ENCODE assay signal across 8 cellular contexts in the genomic region with DNA sequence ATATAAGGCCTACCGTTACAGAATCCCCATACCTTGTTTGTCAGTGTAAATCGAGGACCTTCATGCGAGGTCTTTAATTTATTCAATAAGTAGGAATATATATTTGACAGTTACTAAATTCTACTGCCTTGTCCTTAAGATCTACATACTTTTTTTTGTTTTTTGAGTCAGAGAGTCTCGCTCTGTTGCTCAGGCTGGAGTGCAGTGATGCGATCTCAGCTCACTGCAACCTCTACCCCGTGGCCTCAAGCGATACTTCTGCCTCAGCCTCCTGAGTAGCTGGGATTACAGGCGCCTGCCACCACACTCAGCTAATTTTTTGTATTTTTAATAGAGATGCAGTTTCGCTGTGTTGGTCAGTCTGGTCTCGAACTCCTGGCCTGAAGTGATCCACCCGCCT. TPM values are rescaled to one million over a fixed set of nuclear protein-coding genes. Genes with fewer than 3 reads are reported as not detected.
DNase-seq lines count a peak whose midpoint lies in the region; ATAC-seq and TF ChIP-seq lines count a peak whose summit lies in the region.
"Not testable (repeated sequence)": the region's sequence is repeated elsewhere in the genome, so short reads cannot be mapped to it uniquely, and the experiment has no call there.

No MANE protein-coding gene starts in this region.

- TF ChIP-seq CTCF in smooth muscle cell (IDR thresholded peaks at IDR 0.05; ENCODE audit: borderline replicate concordance, insufficient read depth, poor library complexity, severe bottlenecking); upper lobe of left lung (IDR thresholded peaks at IDR 0.05): not testable (repeated sequence)

- not testable (repeated sequence) for TF ChIP-seq EP300 in upper lobe of left lung (IDR thresholded peaks at IDR 0.05)

- H3K4me3 Mint-ChIP-seq in CD4-positive, CD25-positive, alpha-beta regulatory T cell = peak overlapping the region; percentile 16 to 53 (median 30)
- H3K4me3 Mint-ChIP-seq in T-helper 17 cell; activated naive CD4-positive, alpha-beta T cell treated with anti-CD3 and anti-CD28 coated beads for 36 hours; memory B cell: not testable (repeated sequence)
- peak overlapping the region; percentile 63 for H3K4me3 Mint-ChIP-seq in dendritic cell treated with granulocyte-macrophage colony-stimulating factor and Interleukin-4, amounts not matched to agents 40 ng/mL and 50 ng/mL, for 4 days

- not testable (repeated sequence) for H3K27me3 ChIP-seq in CD4-positive, CD25-positive, alpha-beta regulatory T cell (ENCODE audit: control insufficient read depth, insufficient read depth, low read length); smooth muscle cell (ENCODE audit: low read depth); upper lobe of left lung

- intact Hi-C loops in activated naive CD4-positive, alpha-beta T cell treated with anti-CD3 and anti-CD28 coated beads for 36 hours (cut with micrococcal nuclease); dendritic cell treated with granulocyte-macrophage colony-stimulating factor and Interleukin-4, amounts not matched to agents 40 ng/mL and 50 ng/mL, for 4 days (cut with micrococcal nuclease): not testable (repeated sequence)

- not testable (repeated sequence) for H3K4me2 ChIP-seq in smooth muscle cell

- DNase-seq in CD4-positive, CD25-positive, alpha-beta regulatory T cell; T-helper 17 cell; activated naive CD4-positive, alpha-beta T cell treated with anti-CD3 and anti-CD28 coated beads for 36 hours; memory B cell (ENCODE audit: low spot score in 2 of 2); smooth muscle cell (lab: John Stamatoyannopoulos, UW; ENCODE audit: unreplicated experiment); upper lobe of left lung: not testable (repeated sequence)

- H3K36me3 ChIP-seq in CD4-positive, CD25-positive, alpha-beta regulatory T cell (ENCODE audit: control insufficient read depth, insufficient read depth, low read length); smooth muscle cell (ENCODE audit: low read depth): not testable (repeated sequence)
- peaks cover 0 to 19% (median 5%) of the 10 kb centered on the region in 4 donors for H3K36me3 ChIP-seq in upper lobe of left lung

- not testable (repeated sequence) for ATAC-seq in CD4-positive, CD25-positive, alpha-beta regulatory T cell (ENCODE audit: low read depth in 2 of 2); T-helper 17 cell; memory B cell (ENCODE audit: low read depth); upper lobe of left lung (ENCODE audit: low FRiP score in 2 of 2)
- peak; percentile 41 for ATAC-seq in HG03175 (IDR thresholded peaks at IDR 0.05; ENCODE audit: unreplicated experiment)

- H3K4me1 ChIP-seq in CD4-positive, CD25-positive, alpha-beta regulatory T cell (ENCODE audit: control insufficient read depth, insufficient read depth, low read length, poor library complexity, severe bottlenecking) = peaks cover 64% of the 10 kb centered on the region
- H3K4me1 ChIP-seq in smooth muscle cell (ENCODE audit: low read depth) = peaks cover 20% of the 10 kb centered on the region
- H3K4me1 ChIP-seq in upper lobe of left lung = peaks cover 85 to 99% (median 97%) of the 10 kb centered on the region in 4 donors

- peaks cover 99% of the 10 kb centered on the region for H4K20me1 ChIP-seq in smooth muscle cell (ENCODE audit: low read depth)

- H3K4me3 ChIP-seq in CD4-positive, CD25-positive, alpha-beta regulatory T cell (ENCODE audit: low read depth, low read length) = peak overlapping the region; percentile 11
- not testable (repeated sequence) for H3K4me3 ChIP-seq in smooth muscle cell, upper lobe of left lung

- H3K27ac Mint-ChIP-seq in CD4-positive, CD25-positive, alpha-beta regulatory T cell = peak overlapping the region; percentile 55 to 62 (median 58)
- H3K27ac Mint-ChIP-seq in T-helper 17 cell (peak overlapping the region; percentile 91), memory B cell (peak overlapping the region; percentile 77)
- H3K27ac Mint-ChIP-seq in activated naive CD4-positive, alpha-beta T cell treated with anti-CD3 and anti-CD28 coated beads for 36 hours = peak overlapping the region; percentile 66
- H3K27ac Mint-ChIP-seq in dendritic cell treated with granulocyte-macrophage colony-stimulating factor and Interleukin-4, amounts not matched to agents 40 ng/mL and 50 ng/mL, for 4 days = peak overlapping the region; percentile 93

- TF ChIP-seq POLR2A in upper lobe of left lung (IDR thresholded peaks at IDR 0.05) = not testable (repeated sequence)

- H3K79me2 ChIP-seq in smooth muscle cell (ENCODE audit: low read depth) = peaks cover 96% of the 10 kb centered on the region

- H3K9me3 ChIP-seq in CD4-positive, CD25-positive, alpha-beta regulatory T cell (ENCODE audit: control insufficient read depth in 2 of 2, low read length in 2 of 2); T-helper 17 cell (ENCODE audit: control insufficient read depth, low read length, poor library complexity, severe bottlenecking); smooth muscle cell (replicated peaks; ENCODE audit: low read depth); upper lobe of left lung: not testable (repeated sequence)

- not testable (repeated sequence) for H3K9ac ChIP-seq in smooth muscle cell (ENCODE audit: low read depth)

- not testable (repeated sequence) for H3K36me3 Mint-ChIP-seq in CD4-positive, CD25-positive, alpha-beta regulatory T cell; T-helper 17 cell (ENCODE audit: low read depth); memory B cell
- H3K36me3 Mint-ChIP-seq in activated naive CD4-positive, alpha-beta T cell treated with anti-CD3 and anti-CD28 coated beads for 36 hours (ENCODE audit: low read depth) = peaks cover 15% of the 10 kb centered on the region
- H3K36me3 Mint-ChIP-seq in dendritic cell treated with granulocyte-macrophage colony-stimulating factor and Interleukin-4, amounts not matched to agents 40 ng/mL and 50 ng/mL, for 4 days (ENCODE audit: low read depth) = peaks cover 60% of the 10 kb centered on the region

- H3K27me3 Mint-ChIP-seq in CD4-positive, CD25-positive, alpha-beta regulatory T cell; T-helper 17 cell; activated naive CD4-positive, alpha-beta T cell treated with anti-CD3 and anti-CD28 coated beads for 36 hours (ENCODE audit: low read depth); dendritic cell treated with granulocyte-macrophage colony-stimulating factor and Interleukin-4, amounts not matched to agents 40 ng/mL and 50 ng/mL, for 4 days; memory B cell: not testable (repeated sequence)

- peaks cover 43 to 90% (median 69%) of the 10 kb centered on the region in 4 donors for H3K4me1 Mint-ChIP-seq in CD4-positive, CD25-positive, alpha-beta regulatory T cell
- peaks cover 58% of the 10 kb centered on the region for H3K4me1 Mint-ChIP-seq in T-helper 17 cell
- peaks cover 84% of the 10 kb centered on the region for H3K4me1 Mint-ChIP-seq in activated naive CD4-positive, alpha-beta T cell treated with anti-CD3 and anti-CD28 coated beads for 36 hours (ENCODE audit: low read depth)
- H3K4me1 Mint-ChIP-seq in dendritic cell treated with granulocyte-macrophage colony-stimulating factor and Interleukin-4, amounts not matched to agents 40 ng/mL and 50 ng/mL, for 4 days (ENCODE audit: low read depth) = peaks cover 83% of the 10 kb centered on the region
- peaks cover 55% of the 10 kb centered on the region for H3K4me1 Mint-ChIP-seq in memory B cell

- not testable (repeated sequence) for H3K27ac ChIP-seq in CD4-positive, CD25-positive, alpha-beta regulatory T cell (ENCODE audit: insufficient read depth, low read length, poor library complexity, severe bottlenecking)
- peak overlapping the region; percentile 57 for H3K27ac ChIP-seq in smooth muscle cell (ENCODE audit: low read depth)
- H3K27ac ChIP-seq in upper lobe of left lung = peak overlapping the region; percentile 55 to 80 (median 68)

- not testable (repeated sequence) for H2AFZ ChIP-seq in smooth muscle cell (ENCODE audit: low read depth)

- not testable (repeated sequence) for H3K9me3 Mint-ChIP-seq in CD4-positive, CD25-positive, alpha-beta regulatory T cell; activated naive CD4-positive, alpha-beta T cell treated with anti-CD3 and anti-CD28 coated beads for 36 hours; dendritic cell treated with granulocyte-macrophage colony-stimulating factor and Interleukin-4, amounts not matched to agents 40 ng/mL and 50 ng/mL, for 4 days; memory B cell

- WGBS in smooth muscle cell (ENCODE audit: low lambda C conversion rate) = 96% methylated on average over 11 of the region's 11 CpGs
- WGBS in upper lobe of left lung, 2 donors = 92% methylated on average over 11 of the region's 11 CpGs

- peaks cover 37% of the 10 kb centered on the region for H3F3A ChIP-seq in smooth muscle cell (ENCODE audit: low read depth)

- CTCF ChIA-PET in activated naive CD4-positive, alpha-beta T cell treated with anti-CD3 and anti-CD28 coated beads for 36 hours (lab: Charles Lee) = interaction anchor here (0.6 kb wide), 1 partner anchor 61 kb away, joined by 5 read pairs; no protein-coding TSS in a partner anchor

RNA-seq across cellular contexts. Expression of gene RAC1, which starts 7.5 kb away (rescaled TPM):
- total RNA-seq in CD4-positive, CD25-positive, alpha-beta regulatory T cell = 72.8 TPM
- 100 to 1,000 TPM; 244 to 419 (median 310) TPM for polyA plus RNA-seq in CD4-positive, CD25-positive, alpha-beta regulatory T cell
- total RNA-seq in T-helper 17 cell (10 to 100 TPM; 62.2 to 69.4 TPM), smooth muscle cell (128 and 169 TPM in 2 replicates), upper lobe of left lung (100 to 1,000 TPM; 108 to 272 (median 184) TPM)
- 100 to 1,000 TPM; 144 to 145 TPM for total RNA-seq in activated naive CD4-positive, alpha-beta T cell treated with anti-CD3 and anti-CD28 coated beads for 36 hours
- polyA plus RNA-seq in smooth muscle cell = 523 and 602 TPM in 2 replicates

RNA-seq across cellular contexts. Expression of gene FAM220A, which starts 33.1 kb away (rescaled TPM):
- 6.8 TPM for total RNA-seq in CD4-positive, CD25-positive, alpha-beta regulatory T cell
- polyA plus RNA-seq in CD4-positive, CD25-positive, alpha-beta regulatory T cell = 1 to 10 TPM; 5.6 to 7.4 (median 5.9) TPM
- total RNA-seq in T-helper 17 cell (1 to 10 TPM; 6.0 to 6.2 TPM), smooth muscle cell (24.2 and 24.4 TPM in 2 replicates), upper lobe of left lung (10 to 100 TPM in 3 of 6 donors, 1 to 10 TPM in 3; 4.6 to 17.1 (median 10.3) TPM)
- total RNA-seq in activated naive CD4-positive, alpha-beta T cell treated with anti-CD3 and anti-CD28 coated beads for 36 hours = 10 to 100 TPM in 1 of 2 experiments, 1 to 10 TPM in 1; 8.1 to 14.7 TPM
- polyA plus RNA-seq in smooth muscle cell = 6.8 and 7.4 TPM in 2 replicates
